In genomic region chr11:11732116-11732515, GRCh38 we compare ENCODE assay signal across 22 cellular contexts.
A peak's percentile ranks its signal among the peaks of the same experiment; 100 is the strongest.
DNase-seq lines count a peak whose midpoint lies in the region; ATAC-seq and TF ChIP-seq lines count a peak whose summit lies in the region.
"Had no signal": no experiment of that assay in that cellular context is flagged by ENCODE, and none has a peak within 500 bp of the region (broad histone marks: within the 10 kb centered on the region; RNA-seq: fewer than 3 reads in every experiment).

No MANE protein-coding gene starts in this region.

- no peaks in the 10 kb centered on the region for H3K9me3 Mint-ChIP-seq in activated CD8-positive, alpha-beta memory T cell treated with anti-CD3 and anti-CD28 coated beads, Interleukin-2, amount 10 ng/mL, durations not matched to agents 7 days and 5 days (ENCODE audit: low read depth)
- H3K9me3 Mint-ChIP-seq: activated T-helper 1 cell treated with anti-CD3 and anti-CD28 coated beads, Interleukin-12 subunit alpha, Interleukin-12 subunit beta, Interleukin-2, Interleukin-4 antibody, amounts not matched to agents 30 ng/mL and 10 ng/mL and 1 ng/mL, durations not matched to agents 14 hours and 24 hours and 36 hours; CD4-positive, alpha-beta T cell had no signal

- H3K9me3 ChIP-seq in IMR-90 (ENCODE audit: control insufficient read depth, insufficient read depth, low read length) (no peaks in the 10 kb centered on the region), esophagus squamous epithelium (no peaks in the 10 kb centered on the region)
- H3K9me3 ChIP-seq: upper lobe of right lung had no signal

- CTCF ChIA-PET in IMR-90 (lab: Yijun Ruan, JAX): no interaction called here
- CTCF ChIA-PET in activated CD8-positive, alpha-beta memory T cell treated with anti-CD3 and anti-CD28 coated beads, Interleukin-2, amount 10 ng/mL, durations not matched to agents 7 days and 5 days (lab: Charles Lee): no interaction called here

- in situ Hi-C loops in IMR-90 (cut with MboI; ENCODE audit: low sequenced_read_pairs): no loop called here

- H2BK5ac ChIP-seq in IMR-90 (ENCODE audit: low read depth, low read length, poor library complexity, severe bottlenecking): no peak overlapping the region

- TF ChIP-seq RAD21 in IMR-90 (IDR thresholded peaks at IDR 0.05; ENCODE audit: low read length): no peak

- no peaks in the 10 kb centered on the region for H3K36me3 Mint-ChIP-seq in activated CD8-positive, alpha-beta memory T cell treated with anti-CD3 and anti-CD28 coated beads, Interleukin-2, amount 10 ng/mL, durations not matched to agents 7 days and 5 days

- no CpG with 5 or more reads among the region's 3 CpGs for WGBS in IMR-90 (ENCODE audit: extremely low coverage in 2 of 2, insufficient read length in 1 of 2), 2 experiments
- 70 to 90% methylated on average over 3 of the region's 3 CpGs for WGBS in esophagus squamous epithelium, 2 donors

- H3K9me1 ChIP-seq in IMR-90 (ENCODE audit: insufficient read depth, low read length): 0 out of 2 replicates have a peak, but pooled peaks cover 3% of the 10 kb centered on the region

- H3K14ac ChIP-seq in IMR-90 (replicated peaks; ENCODE audit: low read depth, low read length): no peak overlapping the region

- H3K23ac ChIP-seq in IMR-90 (ENCODE audit: low read depth, low read length): no peak overlapping the region

- no peak overlapping the region for H4K5ac ChIP-seq in IMR-90 (ENCODE audit: low read depth, low read length)

- intact Hi-C loops in IMR-90 (cut with micrococcal nuclease) (no loop called here), esophagus squamous epithelium (cut with DNase I) (no loop called here)

- POLR2A ChIA-PET in IMR-90 (lab: Charles Lee; ENCODE audit: unreplicated experiment): no interaction called here

- H3K4me1 ChIP-seq in IMR-90 (ENCODE audit: control insufficient read depth, insufficient read depth, low read length) (no peaks in the 10 kb centered on the region), esophagus squamous epithelium (peaks cover 0 to 7% (median 5%) of the 10 kb centered on the region in 3 donors)
- H3K4me1 ChIP-seq: upper lobe of right lung had no signal

- no peak overlapping the region for H3K4ac ChIP-seq in IMR-90 (ENCODE audit: low read depth, low read length)

- H3K4me3 Mint-ChIP-seq in activated CD8-positive, alpha-beta memory T cell treated with anti-CD3 and anti-CD28 coated beads, Interleukin-2, amount 10 ng/mL, durations not matched to agents 7 days and 5 days: no peak overlapping the region
- H3K4me3 Mint-ChIP-seq: activated T-helper 1 cell treated with anti-CD3 and anti-CD28 coated beads, Interleukin-12 subunit alpha, Interleukin-12 subunit beta, Interleukin-2, Interleukin-4 antibody, amounts not matched to agents 30 ng/mL and 10 ng/mL and 1 ng/mL, durations not matched to agents 14 hours and 24 hours and 36 hours; CD4-positive, alpha-beta T cell had no signal

- H2BK20ac ChIP-seq in IMR-90 (ENCODE audit: low read depth, low read length): no peak overlapping the region

- no peaks in the 10 kb centered on the region for H4K20me1 ChIP-seq in IMR-90 (ENCODE audit: insufficient read depth, low read length)

- H3K4me2 ChIP-seq in IMR-90 (ENCODE audit: low read depth, low read length): no peak overlapping the region
- H3K4me2 ChIP-seq: KMS-11 had no signal

- H3K4me3 ChIP-seq in IMR-90 (ENCODE audit: insufficient read depth, low read depth, low read length) (no peak overlapping the region), esophagus squamous epithelium (no peak overlapping the region)
- H3K4me3 ChIP-seq: SK-N-MC, upper lobe of right lung had no signal

- DNase-seq in AG08396 (ENCODE audit: low spot score) (peak; percentile 13), IMR-90 (peak; percentile 54), astrocyte of the hippocampus (ENCODE audit: low read depth, low spot score) (peak; percentile 31), iris pigment epithelial cell (ENCODE audit: low read depth) (peak; percentile 20), NCI-H187 (lab: John Stamatoyannopoulos, UW) (no peak), esophagus squamous epithelium (lab: John Stamatoyannopoulos, UW) (no peak), NCI-H1436 (lab: John Stamatoyannopoulos, UW) (no peak)
- no peak for DNase-seq in activated CD8-positive, alpha-beta memory T cell treated with anti-CD3 and anti-CD28 coated beads, Interleukin-2, amount 10 ng/mL, durations not matched to agents 7 days and 5 days
- DNase-seq: activated CD4-positive, alpha-beta T cell treated with anti-CD3 and anti-CD28 coated beads, Interleukin-2, amount 50 U/mL, for 4 hours; activated naive CD4-positive, alpha-beta T cell treated with Interleukin-2 at 50 U/mL for 16 hours; CD4-positive, alpha-beta T cell; DND-41; glutamatergic neuron; left ventricle myocardium superior; right cardiac atrium; stimulated activated CD4-positive, alpha-beta T cell treated with anti-CD3 and anti-CD28 coated beads, Interleukin-1b, Interleukin-23, amount 100 ng/mL, for 48 hours; stimulated activated naive CD4-positive, alpha-beta T cell treated with Interleukin-2 at 50 U/mL for 16 hours; T-helper 1 cell; upper lobe of right lung had no signal

- H4K91ac ChIP-seq in IMR-90 (ENCODE audit: insufficient read depth, low read depth, low read length): no peak overlapping the region

- no peak overlapping the region for H3K56ac ChIP-seq in IMR-90 (ENCODE audit: extremely low read depth, insufficient read depth, low read length)

- no peak overlapping the region for H3K9ac ChIP-seq in IMR-90 (ENCODE audit: low read depth, low read length)
- H3K9ac ChIP-seq: KMS-11 had no signal

- dilution Hi-C loops in IMR-90 (cut with HindIII; ENCODE audit: low sequenced_read_pairs, unreplicated experiment): no loop called here

- no peaks in the 10 kb centered on the region for H3K79me1 ChIP-seq in IMR-90 (ENCODE audit: low read depth in 1 of 2, low read length in 2 of 2)

- peaks cover 22% of the 10 kb centered on the region for H3K27me3 Mint-ChIP-seq in activated CD8-positive, alpha-beta memory T cell treated with anti-CD3 and anti-CD28 coated beads, Interleukin-2, amount 10 ng/mL, durations not matched to agents 7 days and 5 days

- no peak overlapping the region for H3K27ac Mint-ChIP-seq in activated CD8-positive, alpha-beta memory T cell treated with anti-CD3 and anti-CD28 coated beads, Interleukin-2, amount 10 ng/mL, durations not matched to agents 7 days and 5 days
- H3K27ac Mint-ChIP-seq: activated T-helper 1 cell treated with anti-CD3 and anti-CD28 coated beads, Interleukin-12 subunit alpha, Interleukin-12 subunit beta, Interleukin-2, Interleukin-4 antibody, amounts not matched to agents 30 ng/mL and 10 ng/mL and 1 ng/mL, durations not matched to agents 14 hours and 24 hours and 36 hours; CD4-positive, alpha-beta T cell had no signal

- H3K27ac ChIP-seq in IMR-90 (ENCODE audit: insufficient read depth, low read length): no peak overlapping the region
- H3K27ac ChIP-seq in esophagus squamous epithelium: no peak overlapping the region
- H3K27ac ChIP-seq: KMS-11, SK-N-MC, upper lobe of right lung had no signal

- H2AK5ac ChIP-seq in IMR-90 (ENCODE audit: low read depth, low read length): no peak overlapping the region

- no peak overlapping the region for H4K8ac ChIP-seq in IMR-90 (ENCODE audit: low read depth in 2 of 2, low read length in 2 of 2)

- BruUV-seq in IMR-90 (replicated peaks; lab: Mats Ljungman, UMichigan): no TSS peak

- no peak for ATAC-seq in IMR-90 (ENCODE audit: low read depth)
- no peak for ATAC-seq in activated CD8-positive, alpha-beta memory T cell treated with anti-CD3 and anti-CD28 coated beads, Interleukin-2, amount 10 ng/mL, durations not matched to agents 7 days and 5 days
- ATAC-seq: left ventricle myocardium superior, right cardiac atrium, upper lobe of right lung had no signal

- H2BK15ac ChIP-seq in IMR-90 (ENCODE audit: low read depth, low read length): no peak overlapping the region

- no peak overlapping the region for H2AK9ac ChIP-seq in IMR-90 (replicated peaks; ENCODE audit: low read depth, low read length, poor library complexity)

- H2BK120ac ChIP-seq in IMR-90 (ENCODE audit: low read depth, low read length): no peak overlapping the region

- H2AFZ ChIP-seq in IMR-90 (replicated peaks; ENCODE audit: low read length, poor library complexity): no peak overlapping the region

- TF ChIP-seq POLR2A in IMR-90 (IDR thresholded peaks at IDR 0.05; ENCODE audit: low read depth, low read length) (no peak), esophagus squamous epithelium (IDR thresholded peaks at IDR 0.05) (no peak)

- H3K4me1 Mint-ChIP-seq in activated CD8-positive, alpha-beta memory T cell treated with anti-CD3 and anti-CD28 coated beads, Interleukin-2, amount 10 ng/mL, durations not matched to agents 7 days and 5 days: no peaks in the 10 kb centered on the region

- TF ChIP-seq CTCF in IMR-90 (conservative IDR thresholded peaks at IDR 0.05; ENCODE audit: low read depth, low read length) (no peak), esophagus squamous epithelium (IDR thresholded peaks at IDR 0.05) (no peak)

- H3K27me3 ChIP-seq in IMR-90 (ENCODE audit: control insufficient read depth, insufficient read depth, low read length) (peaks cover 17% of the 10 kb centered on the region), esophagus squamous epithelium (peaks cover 0 to 3% (median 0%) of the 10 kb centered on the region in 4 donors)
- H3K27me3 ChIP-seq: upper lobe of right lung had no signal

- H3K36me3 ChIP-seq in IMR-90 (ENCODE audit: control insufficient read depth, insufficient read depth, low read length) (no peaks in the 10 kb centered on the region), esophagus squamous epithelium (no peaks in the 10 kb centered on the region)
- H3K36me3 ChIP-seq: upper lobe of right lung had no signal

- H3K18ac ChIP-seq in IMR-90 (ENCODE audit: low read depth, low read length): no peak overlapping the region

TF ChIP-seq in IMR-90, 13 proteins besides CTCF, POLR2A, EP300 and RAD21 (continues in another document):
- no peak for TF ChIP-seq MXI1 (IDR thresholded peaks at IDR 0.05; ENCODE audit: borderline replicate concordance, low read depth, low read length)
- TF ChIP-seq MAFK (IDR thresholded peaks at IDR 0.05; ENCODE audit: low read depth, low read length): no peak
- TF ChIP-seq RCOR1 (IDR thresholded peaks at IDR 0.05; ENCODE audit: insufficient replicate concordance, low read length): no peak
- TF ChIP-seq MAZ (IDR thresholded peaks at IDR 0.05; ENCODE audit: borderline replicate concordance, low read depth, low read length): no peak
- TF ChIP-seq NFE2L2 (IDR thresholded peaks at IDR 0.05; ENCODE audit: low read depth, low read length): no peak
- no peak for TF ChIP-seq CEBPB (IDR thresholded peaks at IDR 0.05; ENCODE audit: low read depth, low read length)
- no peak for TF ChIP-seq SMC3 (IDR thresholded peaks at IDR 0.05; ENCODE audit: low read depth, low read length)

Comparison
In these comparisons a context has a peak if more than half of its experiments do, and no peak if none do; other contexts are left out.
1. DNase-seq: peak in AG08396 (single experiment), IMR-90 (single experiment), astrocyte of the hippocampus (single experiment) and iris pigment epithelial cell (single experiment); none in activated CD8-positive, alpha-beta memory T cell treated with anti-CD3 and anti-CD28 coated beads, Interleukin-2, amount 10 ng/mL, durations not matched to agents 7 days and 5 days (single experiment), NCI-H187 (0 of 2), esophagus squamous epithelium (single experiment) and NCI-H1436 (single experiment).